In the genomic region with DNA sequence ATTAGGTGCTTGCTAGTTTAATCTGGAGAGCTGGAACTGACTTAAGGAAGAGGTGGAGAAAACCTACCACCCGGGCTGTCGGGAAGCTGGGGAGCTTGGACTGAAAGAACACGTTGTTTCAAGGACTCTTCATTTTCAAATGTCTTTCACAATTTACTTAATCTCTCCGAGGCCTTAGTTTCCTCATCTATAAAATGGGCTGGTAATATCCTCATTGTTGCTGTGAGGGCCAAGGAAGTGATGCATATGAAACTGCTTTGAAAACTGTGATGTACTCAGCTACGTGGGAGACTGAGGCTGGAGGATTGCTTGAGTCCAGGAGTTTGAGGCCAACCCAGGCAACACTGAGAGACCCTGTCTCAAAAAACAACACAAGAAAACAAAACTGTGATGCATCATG, we compare ENCODE assay signal across 18 cellular contexts. TPM values are rescaled to one million over a fixed set of nuclear protein-coding genes. Genes with fewer than 3 reads are reported as not detected.
DNase-seq lines count a peak whose midpoint lies in the region; ATAC-seq, FAIRE-seq and TF ChIP-seq lines count a peak whose summit lies in the region.
"Had no signal": no experiment of that assay in that cellular context is flagged by ENCODE, and none has a peak within 500 bp of the region (broad histone marks: within the 10 kb centered on the region; RNA-seq: fewer than 3 reads in every experiment).

No MANE protein-coding gene starts in this region.

- no peaks in the 10 kb centered on the region for H3K23me2 ChIP-seq in H1 (ENCODE audit: low read depth, low read length)

- H4K91ac ChIP-seq in H1 (replicated peaks; ENCODE audit: insufficient read length, low read length) = no peak overlapping the region

- H3K4me1 ChIP-seq in OCI-LY1 (ENCODE audit: insufficient read depth, low read length, severe bottlenecking) (peaks cover 67% of the 10 kb centered on the region), H1 (replicated peaks in 1 of 4; ENCODE audit: control insufficient read depth in 3 of 4, insufficient read depth in 4 of 4, low read length in 3 of 4) (peaks cover 0 to 9% (median 0%) of the 10 kb centered on the region in 4 experiments; a peak in 3 of 7 replicates), thyroid gland (no peaks in the 10 kb centered on the region)

- H3K36me3 ChIP-seq in OCI-LY1 (ENCODE audit: insufficient read depth, low read length) = no peaks in the 10 kb centered on the region; the same call in 1 of the 2 replicates
- no peaks in the 10 kb centered on the region for H3K36me3 ChIP-seq in H1 (ENCODE audit: control insufficient read depth in 2 of 4, insufficient read depth in 4 of 4, low read length in 3 of 4)
- H3K36me3 ChIP-seq in MG63 = no peaks in the 10 kb centered on the region
- H3K36me3 ChIP-seq in thyroid gland = no peaks in the 10 kb centered on the region
- H3K36me3 ChIP-seq: BLaER1 had no signal

- H3K56ac ChIP-seq in H1 (replicated peaks; ENCODE audit: insufficient read length, low read depth, low read length) = no peak overlapping the region

- H3K4ac ChIP-seq in H1 (replicated peaks; ENCODE audit: insufficient read length, low read depth, low read length) = no peak overlapping the region

- no peaks in the 10 kb centered on the region for H3K79me1 ChIP-seq in H1 (ENCODE audit: low read depth, low read length)

- POLR2A ChIA-PET in H1 (lab: Charles Lee; ENCODE audit: partially characterized antibody) = interaction anchor here (1.2 kb wide), 1 partner anchor 10 kb away, joined by 3 read pairs; no protein-coding TSS in a partner anchor

- FAIRE-seq in H1 (lab: Jason Lieb, UNC) = no peak
- FAIRE-seq: G401.6, GM12891 had no signal

- no peak overlapping the region for H2AK5ac ChIP-seq in H1 (ENCODE audit: low read depth, low read length)

- H3K9me3 ChIP-seq in OCI-LY1 (ENCODE audit: low read length) (no peaks in the 10 kb centered on the region), H1 (ENCODE audit: insufficient read depth in 2 of 2, low read depth in 1 of 2, low read length in 1 of 2) (no peaks in the 10 kb centered on the region), MG63 (no peaks in the 10 kb centered on the region), thyroid gland (no peaks in the 10 kb centered on the region)
- H3K9me3 ChIP-seq: BLaER1 had no signal

- TF ChIP-seq RAD21 in H1 (IDR thresholded peaks at IDR 0.05 in 1 of 2, conservative IDR thresholded peaks at IDR 0.05 in 1 of 2; ENCODE audit: low read depth in 2 of 2, low read length in 2 of 2) = no peak

- H2AFZ ChIP-seq in OCI-LY1 (ENCODE audit: low read length) (no peak overlapping the region; the same call in none of the 2 replicates), H1 (ENCODE audit: low read length) (no peak overlapping the region)

- no peaks in the 10 kb centered on the region for H3K79me2 ChIP-seq in OCI-LY1 (ENCODE audit: insufficient read depth, low read length)
- H3K79me2 ChIP-seq in H1 (ENCODE audit: control insufficient read depth in 1 of 2, insufficient read depth in 2 of 2, low read length in 2 of 2) = no peaks in the 10 kb centered on the region

- TF ChIP-seq CTCF in OCI-LY1 (IDR thresholded peaks at IDR 0.05; ENCODE audit: low read length) (no peak), H1 (IDR thresholded peaks at IDR 0.05; ENCODE audit: control extremely low read depth in 1 of 3, insufficient read depth in 1 of 3, low read depth in 1 of 3, low read length in 3 of 3) (no peak), thyroid gland (IDR thresholded peaks at IDR 0.05) (no peak)

- no peak overlapping the region for H4K5ac ChIP-seq in H1 (ENCODE audit: insufficient read length, low read depth, low read length)

- H3F3A ChIP-seq in OCI-LY1 (ENCODE audit: insufficient read depth, low read length) = no peaks in the 10 kb centered on the region; the same call in 1 of the 2 replicates

- H3K4me2 ChIP-seq in OCI-LY1 (ENCODE audit: low read length) (no peak overlapping the region), H1 (ENCODE audit: insufficient read depth in 1 of 2, low read depth in 2 of 2, low read length in 2 of 2) (no peak overlapping the region)
- H3K4me2 ChIP-seq: BLaER1 had no signal

- H3K27ac ChIP-seq in OCI-LY1 (ENCODE audit: low read depth, low read length, poor library complexity, severe bottlenecking) (peak overlapping the region; percentile 96), H1 (ENCODE audit: low read depth, low read length) (no peak overlapping the region), thyroid gland (no peak overlapping the region)
- H3K27ac ChIP-seq: 22Rv1, BLaER1 had no signal

- no peak for TF ChIP-seq EP300 in H1 (IDR thresholded peaks at IDR 0.05; ENCODE audit: borderline replicate concordance in 1 of 2, low read depth in 2 of 2, low read length in 2 of 2)

- no peak overlapping the region for H3K4me3 ChIP-seq in OCI-LY1 (ENCODE audit: low read depth, low read length, poor library complexity, severe bottlenecking)
- no peak overlapping the region for H3K4me3 ChIP-seq in H1 (ENCODE audit: extremely low read depth in 1 of 4, insufficient read depth in 2 of 4, low read depth in 3 of 4, low read length in 4 of 4)
- H3K4me3 ChIP-seq in MG63 = no peak overlapping the region
- no peak overlapping the region for H3K4me3 ChIP-seq in thyroid gland (replicated peaks in 1 of 3)
- H3K4me3 ChIP-seq: BLaER1 had no signal

- H2BK15ac ChIP-seq in H1 (ENCODE audit: low read length) = no peak overlapping the region

- DNase-seq in activated naive CD4-positive, alpha-beta T cell treated with anti-CD3 and anti-CD28 coated beads, Interleukin-2, amount 10 ng/mL, durations not matched to agents 7 days and 5 days = no peak
- DNase-seq in activated naive CD4-positive, alpha-beta T cell treated with anti-CD3 and anti-CD28 coated beads for 36 hours = no peak
- DNase-seq in H1 (ENCODE audit: low read depth in 1 of 2, low spot score in 2 of 2) (no peak), MG63 (no peak), thyroid gland (no peak)
- DNase-seq: AML-193, DMS79, EL, HCEC 1CT, HFFc6, IMR-90, KG1 had no signal

- peak overlapping the region; percentile 1 for H3K27ac Mint-ChIP-seq in activated naive CD4-positive, alpha-beta T cell treated with anti-CD3 and anti-CD28 coated beads, Interleukin-2, amount 10 ng/mL, durations not matched to agents 7 days and 5 days
- H3K27ac Mint-ChIP-seq in activated naive CD4-positive, alpha-beta T cell treated with anti-CD3 and anti-CD28 coated beads for 36 hours = no peak overlapping the region
- H3K27ac Mint-ChIP-seq: HFFc6 had no signal

- H3K14ac ChIP-seq in H1 (ENCODE audit: insufficient read length) = no peak overlapping the region

- H2BK12ac ChIP-seq in H1 (ENCODE audit: low read depth, low read length) = no peak overlapping the region

- TF ChIP-seq POLR2A in H1 (IDR thresholded peaks at IDR 0.05; ENCODE audit: control extremely low read depth in 1 of 2, low read depth in 2 of 2, low read length in 2 of 2) (no peak), thyroid gland (IDR thresholded peaks at IDR 0.05) (no peak)

- 84% methylated on average over 5 of the region's 5 CpGs; no CpG with 5 or more reads in 1 of the 2 experiments for WGBS in H1 (ENCODE audit: extremely low coverage in 1 of 2, insufficient coverage in 1 of 2, insufficient read length in 1 of 2, insufficient replicate concordance in 2 of 2, low coverage in 1 of 2, low lambda C conversion rate in 2 of 2, missing lambda C conversion rate in 1 of 2), 2 experiments
- 89% methylated on average over 5 of the region's 5 CpGs for WGBS in thyroid gland, 2 donors

- CTCF ChIA-PET in activated naive CD4-positive, alpha-beta T cell treated with anti-CD3 and anti-CD28 coated beads, Interleukin-2, amount 10 ng/mL, durations not matched to agents 7 days and 5 days (lab: Charles Lee) = interaction anchor here (0.8 to 2.0 kb wide), 3 partner anchors 20 to 21 kb away, joined by 4 to 6 read pairs (median 5); no protein-coding TSS in a partner anchor
- CTCF ChIA-PET in activated naive CD4-positive, alpha-beta T cell treated with anti-CD3 and anti-CD28 coated beads for 36 hours (lab: Charles Lee) = interaction anchor here (0.6 to 1.7 kb wide), 3 partner anchors 21 to 123 kb away, joined by 3 to 5 read pairs (median 3); no protein-coding TSS in a partner anchor
- CTCF ChIA-PET in H1 (lab: Charles Lee; ENCODE audit: partially characterized antibody) = interaction anchor here (1.2 to 3.2 kb wide), 5 partner anchors 12 to 64 kb away, joined by 3 to 15 read pairs (median 5); no protein-coding TSS in a partner anchor

- intact Hi-C loops in activated naive CD4-positive, alpha-beta T cell treated with anti-CD3 and anti-CD28 coated beads for 36 hours (cut with micrococcal nuclease) = no loop called here
- intact Hi-C loops in thyroid gland (cut with DNase I) = no loop called here

- no peak overlapping the region for H3K18ac ChIP-seq in H1 (ENCODE audit: extremely low read depth, low read length)

- H3K9ac ChIP-seq in OCI-LY1 (ENCODE audit: low read length) (no peak overlapping the region), H1 (replicated peaks in 1 of 4; ENCODE audit: extremely low read depth in 1 of 4, low read depth in 3 of 4, low read length in 3 of 4) (no peak overlapping the region)
- H3K9ac ChIP-seq: BLaER1 had no signal

- no peak overlapping the region for H2BK20ac ChIP-seq in H1 (ENCODE audit: low read length)

- peaks cover 3% of the 10 kb centered on the region for H3K36me3 Mint-ChIP-seq in activated naive CD4-positive, alpha-beta T cell treated with anti-CD3 and anti-CD28 coated beads, Interleukin-2, amount 10 ng/mL, durations not matched to agents 7 days and 5 days
- no peaks in the 10 kb centered on the region for H3K36me3 Mint-ChIP-seq in activated naive CD4-positive, alpha-beta T cell treated with anti-CD3 and anti-CD28 coated beads for 36 hours (ENCODE audit: low read depth)

- H3K9me2 ChIP-seq in OCI-LY1 (ENCODE audit: low read depth, low read length) = no peaks in the 10 kb centered on the region

- no peaks in the 10 kb centered on the region for H4K20me1 ChIP-seq in OCI-LY1 (ENCODE audit: insufficient read depth, low read length)
- no peaks in the 10 kb centered on the region for H4K20me1 ChIP-seq in H1 (replicated peaks in 1 of 2; ENCODE audit: control insufficient read depth in 1 of 2, insufficient read depth in 2 of 2, low read length in 2 of 2)
- H4K20me1 ChIP-seq: BLaER1 had no signal

- no peak overlapping the region for H3K23ac ChIP-seq in H1 (ENCODE audit: insufficient read length)

- H3K9me3 Mint-ChIP-seq in activated naive CD4-positive, alpha-beta T cell treated with anti-CD3 and anti-CD28 coated beads, Interleukin-2, amount 10 ng/mL, durations not matched to agents 7 days and 5 days = no peaks in the 10 kb centered on the region
- no peaks in the 10 kb centered on the region for H3K9me3 Mint-ChIP-seq in activated naive CD4-positive, alpha-beta T cell treated with anti-CD3 and anti-CD28 coated beads for 36 hours
- H3K9me3 Mint-ChIP-seq: HFFc6 had no signal

- H3K27me3 ChIP-seq in OCI-LY1 (ENCODE audit: insufficient read depth, low read length) (0 out of 2 replicates have a peak, but pooled peaks cover 6% of the 10 kb centered on the region), H1 (replicated peaks in 1 of 4; ENCODE audit: control insufficient read depth in 3 of 4, extremely low read depth in 1 of 4, insufficient read depth in 3 of 4, low read length in 3 of 4) (no peaks in the 10 kb centered on the region), MG63 (no peaks in the 10 kb centered on the region), thyroid gland (no peaks in the 10 kb centered on the region)
- H3K27me3 ChIP-seq: BLaER1 had no signal

- H3K27me3 Mint-ChIP-seq in activated naive CD4-positive, alpha-beta T cell treated with anti-CD3 and anti-CD28 coated beads, Interleukin-2, amount 10 ng/mL, durations not matched to agents 7 days and 5 days = peaks cover 3% of the 10 kb centered on the region
- H3K27me3 Mint-ChIP-seq in activated naive CD4-positive, alpha-beta T cell treated with anti-CD3 and anti-CD28 coated beads for 36 hours (ENCODE audit: low read depth) = no peaks in the 10 kb centered on the region

- no peak overlapping the region for H4K8ac ChIP-seq in H1 (ENCODE audit: extremely low read depth, insufficient read depth, low read length)

- peaks cover 46% of the 10 kb centered on the region for H3K4me1 Mint-ChIP-seq in activated naive CD4-positive, alpha-beta T cell treated with anti-CD3 and anti-CD28 coated beads, Interleukin-2, amount 10 ng/mL, durations not matched to agents 7 days and 5 days
- peaks cover 58% of the 10 kb centered on the region for H3K4me1 Mint-ChIP-seq in activated naive CD4-positive, alpha-beta T cell treated with anti-CD3 and anti-CD28 coated beads for 36 hours (ENCODE audit: low read depth)

- no peak overlapping the region for H2BK120ac ChIP-seq in H1 (replicated peaks; ENCODE audit: low read depth, low read length)

- H2BK5ac ChIP-seq in H1 (ENCODE audit: low read depth, low read length) = no peak overlapping the region

- no peak for ATAC-seq in GM21515 (IDR thresholded peaks at IDR 0.05; ENCODE audit: unreplicated experiment)

- no peak overlapping the region for H3K4me3 Mint-ChIP-seq in activated naive CD4-positive, alpha-beta T cell treated with anti-CD3 and anti-CD28 coated beads, Interleukin-2, amount 10 ng/mL, durations not matched to agents 7 days and 5 days
- no peak overlapping the region for H3K4me3 Mint-ChIP-seq in activated naive CD4-positive, alpha-beta T cell treated with anti-CD3 and anti-CD28 coated beads for 36 hours
- H3K4me3 Mint-ChIP-seq: HFFc6 had no signal

RNA-seq across cellular contexts. Expression of a gene that starts 36.7 kb away (rescaled TPM):
- total RNA-seq in activated naive CD4-positive, alpha-beta T cell treated with anti-CD3 and anti-CD28 coated beads for 36 hours = not detected
- total RNA-seq in H1 (2021; fragmentation: NEBNext Ultra II Directional; extraction: Animal tissue kit (Norgen Biotek cat#: 25700)) = not detected in 2 replicates
- polyA plus RNA-seq in H1 (2011; rRNA removed) = not detected in 2 replicates
- polyA plus RNA-seq in H1 (2011; cell fraction: cytosol; rRNA removed) = not detected
- polyA plus RNA-seq in H1 (2011; cell fraction: nucleus; rRNA removed) = not detected
- not detected in 4 replicates for polyA plus RNA-seq in H1 (2012, experiment 1 of 2)
- not detected for polyA plus RNA-seq in H1 (2012, experiment 2 of 2)
- 0.06 TPM for polyA plus RNA-seq in H1 (2013, experiment 1 of 2)
- polyA plus RNA-seq in H1 (2013, experiment 2 of 2) = not detected
- not detected in 2 replicates for polyA minus RNA-seq in H1 (2011; rRNA and poly(A)+ RNA removed)
- polyA minus RNA-seq in H1 (2011; cell fraction: cytosol; rRNA and poly(A)+ RNA removed) = not detected
- not detected for polyA minus RNA-seq in H1 (2011; cell fraction: nucleus; rRNA and poly(A)+ RNA removed)
- total RNA-seq in MG63 (2014; rRNA removed; shearing (Covaris generic); ENCODE audit: low replicate concordance) = 3.1 and 8.1 TPM in 2 replicates
- under 1 TPM in 1 of 4 donors, not detected in 3; 0.42 TPM for total RNA-seq in thyroid gland
- total RNA-seq: IMR-90 had no signal
- polyA plus RNA-seq: IMR-90 had no signal
